ENCODE assay signal across 10 cellular contexts in the genomic region with DNA sequence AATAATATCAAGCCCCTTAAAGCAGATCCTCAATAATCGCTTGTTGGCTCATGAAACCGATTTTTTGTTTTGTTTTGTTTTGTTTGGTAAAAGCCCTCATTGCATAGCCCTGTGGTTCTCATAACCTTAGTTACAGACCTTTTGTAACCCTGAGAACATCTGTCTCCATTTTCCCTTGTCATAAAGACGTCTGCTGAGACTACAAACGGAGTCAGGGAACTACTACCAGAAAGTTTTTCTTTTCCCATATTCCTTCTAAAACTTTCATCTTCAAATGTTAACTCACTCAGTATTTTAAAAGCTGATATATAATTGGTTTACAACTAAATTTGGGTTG. TPM values are rescaled to one million over a fixed set of nuclear protein-coding genes. Genes with fewer than 3 reads are reported as not detected.
A peak's percentile ranks its signal among the peaks of the same experiment; 100 is the strongest.
DNase-seq lines count a peak whose midpoint lies in the region; FAIRE-seq and TF ChIP-seq lines count a peak whose summit lies in the region.
"Had no signal": no experiment of that assay in that cellular context is flagged by ENCODE, and none has a peak within 500 bp of the region (broad histone marks: within the 10 kb centered on the region; RNA-seq: fewer than 3 reads in every experiment).

No MANE protein-coding gene starts in this region.

- FAIRE-seq in G401.6 (lab: Jason Lieb, UNC): peak; percentile 68

- H3K4me3 Mint-ChIP-seq in chondrocyte (ENCODE audit: unreplicated experiment) (peak overlapping the region; percentile 69), osteocyte (ENCODE audit: unreplicated experiment) (peak overlapping the region; percentile 74)

- H3K27ac Mint-ChIP-seq in chondrocyte (ENCODE audit: unreplicated experiment): peak overlapping the region; percentile 85
- H3K27ac Mint-ChIP-seq in osteocyte (ENCODE audit: unreplicated experiment): peak overlapping the region; percentile 81

- no peaks in the 10 kb centered on the region for H3K27me3 Mint-ChIP-seq in chondrocyte (ENCODE audit: low read depth)
- peaks cover 8% of the 10 kb centered on the region for H3K27me3 Mint-ChIP-seq in osteocyte (ENCODE audit: unreplicated experiment)

- DNase-seq in NB4 (ENCODE audit: low read depth) (peak; percentile 34), chondrocyte (ENCODE audit: low spot score) (no peak), osteocyte (ENCODE audit: extremely low spot score, unreplicated experiment) (no peak), NCI-H187 treated with DMSO at 0.1 percent for 48 hours (lab: John Stamatoyannopoulos, UW) (no peak), GOT3 (lab: John Stamatoyannopoulos, UW) (no peak), amniotic stem cell (lab: John Stamatoyannopoulos, UW) (no peak)
- DNase-seq: cerebellar nuclear complex, NCI-H510A, upper lobe of left lung had no signal

- TF ChIP-seq POLR2A in NB4 (IDR thresholded peaks at IDR 0.05; ENCODE audit: extremely low read depth, insufficient read length): no peak

- peak overlapping the region; percentile 71 for H3K4me3 ChIP-seq in NB4 (ENCODE audit: low read depth, low read length)

- H3K4me1 Mint-ChIP-seq in chondrocyte (ENCODE audit: low read depth): peaks cover 36% of the 10 kb centered on the region
- peaks cover 28% of the 10 kb centered on the region for H3K4me1 Mint-ChIP-seq in osteocyte (ENCODE audit: unreplicated experiment)

- no peaks in the 10 kb centered on the region for H3K36me3 Mint-ChIP-seq in chondrocyte (ENCODE audit: low read depth)
- H3K36me3 Mint-ChIP-seq in osteocyte (ENCODE audit: unreplicated experiment): no peaks in the 10 kb centered on the region

- TF ChIP-seq CTCF in NB4 (IDR thresholded peaks at IDR 0.05; ENCODE audit: low read depth, low read length) (no peak), chondrocyte (IDR thresholded peaks at IDR 0.05) (no peak), osteocyte (IDR thresholded peaks at IDR 0.05) (no peak)

- H3K9me3 Mint-ChIP-seq in chondrocyte (ENCODE audit: low read depth) (no peaks in the 10 kb centered on the region), osteocyte (ENCODE audit: unreplicated experiment) (no peaks in the 10 kb centered on the region)

RNA-seq across cellular contexts. Expression of gene ANP32B, which starts 1.3 kb away (rescaled TPM):
- 77.6 to 86.1 TPM (median 86.0 TPM) in 3 replicates for total RNA-seq in chondrocyte
- total RNA-seq in osteocyte: 114 and 117 TPM in 2 replicates

RNA-seq across cellular contexts. Expression of gene HEMGN, which starts 43.8 kb away (rescaled TPM):
- total RNA-seq in chondrocyte: not detected in 3 replicates
- total RNA-seq in osteocyte: not detected in 2 replicates

RNA-seq across cellular contexts. Expression of gene TRMO, which starts 59.5 kb away (rescaled TPM):
- 9.3 to 9.9 TPM (median 9.5 TPM) in 3 replicates for total RNA-seq in chondrocyte
- total RNA-seq in osteocyte: 10.6 and 15.3 TPM in 2 replicates
